In the genomic region with DNA sequence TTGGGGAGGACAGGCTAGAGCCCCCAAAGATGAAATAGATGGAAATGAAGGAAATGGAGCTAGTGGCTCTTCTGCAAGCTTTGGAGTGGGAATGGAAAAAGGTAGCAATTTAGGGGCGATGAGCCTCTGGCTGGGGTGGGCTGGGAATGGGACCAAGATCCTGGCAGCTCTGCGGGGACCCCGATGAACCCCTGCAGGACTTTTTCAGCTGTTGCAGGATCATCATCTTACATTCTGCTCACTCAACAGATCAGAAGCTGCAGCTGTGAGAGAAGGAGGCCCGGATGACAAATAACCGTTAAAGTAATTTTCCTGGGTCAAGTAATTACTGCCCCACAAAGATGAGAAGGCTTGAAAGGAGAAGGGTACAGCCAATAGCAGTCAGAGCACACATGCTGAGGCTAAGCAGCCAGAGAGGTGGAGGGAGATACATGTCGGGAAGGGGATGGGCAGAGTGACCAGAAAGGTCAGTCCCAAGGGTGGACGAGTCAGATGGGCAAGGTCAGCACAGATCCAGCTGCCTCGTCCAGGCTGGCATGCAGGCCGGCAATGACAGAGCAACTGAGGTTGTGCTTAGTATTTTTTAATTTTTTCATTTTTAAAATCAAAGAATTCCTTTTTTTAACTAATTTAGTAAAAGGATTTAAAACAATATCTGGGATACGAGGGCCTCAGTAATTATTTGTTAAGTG, we compare ENCODE assay signal across 12 cellular contexts.
A peak's percentile ranks its signal among the peaks of the same experiment; 100 is the strongest.
DNase-seq lines count a peak whose midpoint lies in the region; TF ChIP-seq lines count a peak whose summit lies in the region.
"Had no signal": no experiment of that assay in that cellular context is flagged by ENCODE, and none has a peak within 500 bp of the region (broad histone marks: within the 10 kb centered on the region; RNA-seq: fewer than 3 reads in every experiment).

No MANE protein-coding gene starts in this region.

- CTCF ChIA-PET in CD4-positive, alpha-beta memory T cell (lab: Charles Lee; ENCODE audit: partially characterized antibody), result no interaction called here

- H3K36me3 ChIP-seq in endodermal cell (ENCODE audit: control insufficient read depth, insufficient read depth, low read length), result no peaks in the 10 kb centered on the region
- no peaks in the 10 kb centered on the region for H3K36me3 ChIP-seq in CD4-positive, alpha-beta memory T cell (ENCODE audit: insufficient read depth, low read length)

- peaks cover 2% of the 10 kb centered on the region for H3K27me3 Mint-ChIP-seq in endodermal cell (ENCODE audit: insufficient read depth)
- no peaks in the 10 kb centered on the region for H3K27me3 Mint-ChIP-seq in type B pancreatic cell
- H3K27me3 Mint-ChIP-seq in CD4-positive, alpha-beta memory T cell, result no peaks in the 10 kb centered on the region
- H3K27me3 Mint-ChIP-seq: CD4-positive, CD25-positive, alpha-beta regulatory T cell had no signal

- H3K27ac Mint-ChIP-seq in endodermal cell (no peak overlapping the region), type B pancreatic cell (no peak overlapping the region)
- H3K27ac Mint-ChIP-seq in CD4-positive, alpha-beta memory T cell, result no peak overlapping the region
- H3K27ac Mint-ChIP-seq: CD4-positive, CD25-positive, alpha-beta regulatory T cell had no signal

- H3K9me3 Mint-ChIP-seq in endodermal cell (no peaks in the 10 kb centered on the region), type B pancreatic cell (no peaks in the 10 kb centered on the region)
- peaks cover 0 to 1% (median 0%) of the 10 kb centered on the region in 8 donors for H3K9me3 Mint-ChIP-seq in CD4-positive, alpha-beta memory T cell
- H3K9me3 Mint-ChIP-seq: CD4-positive, CD25-positive, alpha-beta regulatory T cell had no signal

- H3K4me1 ChIP-seq in endodermal cell (ENCODE audit: control insufficient read depth, insufficient read depth, low read length), result no peaks in the 10 kb centered on the region
- no peaks in the 10 kb centered on the region for H3K4me1 ChIP-seq in CD4-positive, alpha-beta memory T cell (ENCODE audit: insufficient read depth, low read length)

- TF ChIP-seq CTCF in endodermal cell (conservative IDR thresholded peaks at IDR 0.05) (no peak), type B pancreatic cell (conservative IDR thresholded peaks at IDR 0.05) (no peak)

- H3K4me3 ChIP-seq in endodermal cell (ENCODE audit: low read length), result no peak overlapping the region
- no peak overlapping the region for H3K4me3 ChIP-seq in CD4-positive, alpha-beta memory T cell (ENCODE audit: low read length in 2 of 2)
- H3K4me3 ChIP-seq: GM12878 had no signal

- H3K4me3 Mint-ChIP-seq in endodermal cell (no peak overlapping the region), type B pancreatic cell (no peak overlapping the region)
- no peak overlapping the region for H3K4me3 Mint-ChIP-seq in CD4-positive, alpha-beta memory T cell
- H3K4me3 Mint-ChIP-seq: CD4-positive, CD25-positive, alpha-beta regulatory T cell had no signal

- no peak overlapping the region for H3K27ac ChIP-seq in endodermal cell (ENCODE audit: low read depth, low read length)
- no peak overlapping the region for H3K27ac ChIP-seq in CD4-positive, alpha-beta memory T cell (ENCODE audit: low read depth, low read length)
- H3K27ac ChIP-seq: 22Rv1 had no signal

- no peaks in the 10 kb centered on the region for H3K27me3 ChIP-seq in endodermal cell (ENCODE audit: control insufficient read depth, insufficient read depth, low read length, poor library complexity, severe bottlenecking)
- H3K27me3 ChIP-seq in CD4-positive, alpha-beta memory T cell (ENCODE audit: insufficient read depth, low read length), result no peaks in the 10 kb centered on the region

- no peak overlapping the region for H3K9ac ChIP-seq in endodermal cell (ENCODE audit: extremely low read depth, low read length, poor library complexity, severe bottlenecking)

- no peaks in the 10 kb centered on the region for H3K9me3 ChIP-seq in endodermal cell (ENCODE audit: control insufficient read depth, low read length)
- no peaks in the 10 kb centered on the region for H3K9me3 ChIP-seq in CD4-positive, alpha-beta memory T cell (ENCODE audit: control insufficient read depth in 1 of 2, low read length in 2 of 2)

- intact Hi-C loops in CD4-positive, alpha-beta memory T cell (cut with micrococcal nuclease), result no loop called here

- DNase-seq in activated CD8-positive, alpha-beta memory T cell treated with anti-CD3 and anti-CD28 coated beads for 24 hours, result peak; percentile 13
- DNase-seq in activated CD8-positive, alpha-beta memory T cell treated with anti-CD3 and anti-CD28 coated beads, Interleukin-2, amount 50 U/mL, for 48 hours, result no peak
- DNase-seq in NCI-H2227 (lab: John Stamatoyannopoulos, UW; ENCODE audit: unreplicated experiment) (peak; percentile 85), endodermal cell (peak; percentile 17), type B pancreatic cell (ENCODE audit: extremely low spot score, unreplicated experiment) (peak; percentile 54), SHP77 (lab: John Stamatoyannopoulos, UW) (no peak)
- DNase-seq in CD4-positive, alpha-beta memory T cell, result no peak
- DNase-seq: CD4-positive, CD25-positive, alpha-beta regulatory T cell; DMS79; IMR-90 had no signal

- no peaks in the 10 kb centered on the region for H3K36me3 Mint-ChIP-seq in endodermal cell (ENCODE audit: low read depth)
- no peaks in the 10 kb centered on the region for H3K36me3 Mint-ChIP-seq in type B pancreatic cell
- no peaks in the 10 kb centered on the region for H3K36me3 Mint-ChIP-seq in CD4-positive, alpha-beta memory T cell
- H3K36me3 Mint-ChIP-seq: CD4-positive, CD25-positive, alpha-beta regulatory T cell had no signal

- H3K4me1 Mint-ChIP-seq in endodermal cell (no peaks in the 10 kb centered on the region), type B pancreatic cell (ENCODE audit: unreplicated experiment) (no peaks in the 10 kb centered on the region)
- no peaks in the 10 kb centered on the region for H3K4me1 Mint-ChIP-seq in CD4-positive, alpha-beta memory T cell
- H3K4me1 Mint-ChIP-seq: CD4-positive, CD25-positive, alpha-beta regulatory T cell had no signal

- POLR2A ChIA-PET in CD4-positive, alpha-beta memory T cell (lab: Charles Lee; ENCODE audit: partially characterized antibody), result no interaction called here

- 91 to 95% methylated on average over 4 to 9 of the region's 10 CpGs for WGBS in endodermal cell (ENCODE audit: insufficient coverage in 1 of 2, insufficient read length in 1 of 2), 2 experiments

Comparison
In these comparisons a context has a peak if more than half of its experiments do, and no peak if none do; other contexts are left out.
1. DNase-seq: peak in activated CD8-positive, alpha-beta memory T cell treated with anti-CD3 and anti-CD28 coated beads for 24 hours (single experiment), NCI-H2227 (single experiment), endodermal cell (single experiment) and type B pancreatic cell (single experiment); none in activated CD8-positive, alpha-beta memory T cell treated with anti-CD3 and anti-CD28 coated beads, Interleukin-2, amount 50 U/mL, for 48 hours (single experiment), SHP77 (0 of 2) and CD4-positive, alpha-beta memory T cell (0 of 5).